In the genomic region with DNA sequence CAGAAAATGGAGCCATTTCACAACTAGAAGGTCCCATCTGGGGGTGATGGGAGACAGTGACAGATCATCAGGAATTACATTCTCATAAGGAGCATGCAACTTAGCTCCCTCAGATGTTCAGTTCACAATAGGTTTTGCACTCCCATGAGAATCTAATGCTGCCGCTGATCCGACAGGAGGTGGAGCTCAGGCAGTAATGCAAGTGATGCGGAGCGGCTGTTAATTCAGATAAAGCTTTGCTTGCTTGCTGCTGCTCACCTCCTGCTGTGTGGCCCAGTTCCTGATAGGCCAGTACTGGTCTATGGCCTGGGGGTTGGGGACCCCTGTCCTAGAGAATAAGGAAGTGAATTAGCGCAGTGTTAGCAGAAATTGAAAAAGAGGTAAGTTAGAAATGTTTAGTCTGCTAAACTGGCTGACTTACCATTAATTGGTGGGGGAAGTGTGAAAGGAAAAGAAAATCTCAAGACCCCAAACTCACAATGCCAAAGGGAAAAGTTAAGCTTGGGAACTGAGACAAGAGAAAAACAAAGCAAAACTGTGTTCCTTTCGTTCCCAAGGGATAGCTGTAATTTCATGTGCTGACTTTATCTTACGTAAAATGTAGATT, we compare ENCODE assay signal across 11 cellular contexts.
DNase-seq lines count a peak whose midpoint lies in the region; ATAC-seq lines count a peak whose summit lies in the region.
"Had no signal": no experiment of that assay in that cellular context is flagged by ENCODE, and none has a peak within 500 bp of the region (broad histone marks: within the 10 kb centered on the region; RNA-seq: fewer than 3 reads in every experiment).

No MANE protein-coding gene starts in this region.

- H3K9me3 ChIP-seq in HAP-1 (no peaks in the 10 kb centered on the region), iPS-15b (ENCODE audit: control insufficient read depth, insufficient read depth, low read length) (no peaks in the 10 kb centered on the region), stomach smooth muscle (ENCODE audit: control insufficient read depth in 2 of 2, low read length in 2 of 2) (no peaks in the 10 kb centered on the region)

- H3K4me3 ChIP-seq in HAP-1 (peak overlapping the region; percentile 5), iPS-15b (ENCODE audit: low read depth, low read length) (peak overlapping the region; percentile 48), stomach smooth muscle (ENCODE audit: low read length in 2 of 2) (peak overlapping the region; percentile 58 to 64)

- peak overlapping the region; percentile 66 for H3K9ac ChIP-seq in iPS-15b (ENCODE audit: low read depth, low read length)
- H3K9ac ChIP-seq in stomach smooth muscle (ENCODE audit: low read length in 2 of 2): no peak overlapping the region

- DNase-seq in HAP-1 (ENCODE audit: low spot score in 2 of 2) (peak; percentile 86 to 91), caudate nucleus (lab: John Stamatoyannopoulos, UW) (peak in 1 of 61 donors; percentile 8), activated T-cell treated with anti-CD3 and anti-CD28 coated beads for 4 hours (no peak)
- DNase-seq: activated naive CD8-positive, alpha-beta T cell treated with anti-CD3 and anti-CD28 coated beads, Interleukin-2, amount 10 ng/mL, durations not matched to agents 7 days and 5 days; stimulated activated CD4-positive, alpha-beta T cell treated with anti-CD3 and anti-CD28 coated beads, Interleukin-1b, Interleukin-23, amount 100 ng/mL, for 48 hours had no signal

- H3K4me1 ChIP-seq in HAP-1 (peaks cover 19% of the 10 kb centered on the region), iPS-15b (ENCODE audit: control insufficient read depth, insufficient read depth, low read length) (peaks cover 12% of the 10 kb centered on the region), stomach smooth muscle (ENCODE audit: control insufficient read depth, insufficient read depth, low read length) (peaks cover 9% of the 10 kb centered on the region)

- H3K36me3 ChIP-seq in HAP-1 (replicated peaks) (no peaks in the 10 kb centered on the region), iPS-15b (ENCODE audit: control insufficient read depth, insufficient read depth, low read length) (no peaks in the 10 kb centered on the region), stomach smooth muscle (ENCODE audit: control insufficient read depth in 2 of 2, insufficient read depth in 2 of 2, low read length in 2 of 2) (no peaks in the 10 kb centered on the region)

- in situ Hi-C loops in HAP-1 (cut with MboI; ENCODE audit: low sequenced_read_pairs): no loop called here

- peak overlapping the region; percentile 40 for H3K27ac ChIP-seq in caudate nucleus (ENCODE audit: low read depth, low read length)
- H3K27ac ChIP-seq in stomach smooth muscle (ENCODE audit: low read length): no peak overlapping the region
- H3K27ac ChIP-seq: epithelial cell of prostate had no signal

- H3K27me3 ChIP-seq in HAP-1 (ENCODE audit: low read depth) (no peaks in the 10 kb centered on the region), iPS-15b (ENCODE audit: control insufficient read depth, insufficient read depth, low read length) (no peaks in the 10 kb centered on the region), stomach smooth muscle (ENCODE audit: control insufficient read depth in 1 of 2, insufficient read depth in 2 of 2, low read length in 2 of 2) (no peaks in the 10 kb centered on the region)

- ATAC-seq in HG03571 (IDR thresholded peaks at IDR 0.05; ENCODE audit: unreplicated experiment): no peak
- ATAC-seq in GM21825 (IDR thresholded peaks at IDR 0.05; ENCODE audit: unreplicated experiment): no peak
- no peak for ATAC-seq in HG03521 (IDR thresholded peaks at IDR 0.05; ENCODE audit: unreplicated experiment)

Comparison
In these comparisons a context has a peak if more than half of its experiments do, and no peak if none do; other contexts are left out.
1. H3K4me3 ChIP-seq: peak in every context shown above with its lines; median percentile 61 in stomach smooth muscle; 48 in iPS-15b; 5 in HAP-1.